Comparison of ENCODE assay signal across 18 cellular contexts in genomic region chr17:82055965-82056728, GRCh38.
"Had no signal": no experiment of that assay in that cellular context is flagged by ENCODE, and none has a peak within 500 bp of the region (broad histone marks: within the 10 kb centered on the region; RNA-seq: fewer than 3 reads in every experiment).

No MANE protein-coding gene starts in this region.

- H3K27ac ChIP-seq: breast epithelium, prostate gland, right lobe of liver, testis, upper lobe of right lung had no signal

- H3K36me3 Mint-ChIP-seq: natural killer cell had no signal

- H3K27me3 ChIP-seq: breast epithelium, right lobe of liver, testis, upper lobe of right lung had no signal

- H3K27ac Mint-ChIP-seq: activated CD4-positive, alpha-beta memory T cell treated with anti-CD3 and anti-CD28 coated beads for 36 hours; activated naive CD8-positive, alpha-beta T cell treated with anti-CD3 and anti-CD28 coated beads for 36 hours; activated T-cell treated with anti-CD3 and anti-CD28 coated beads, Interleukin-2, amount 50 U/mL, for 72 hours; natural killer cell had no signal

- DNase-seq: activated CD4-positive, alpha-beta memory T cell treated with anti-CD3 and anti-CD28 coated beads for 36 hours; activated gamma-delta T cell treated with Interleukin-2 at 50 U/mL for 16 hours; activated naive CD8-positive, alpha-beta T cell treated with anti-CD3 and anti-CD28 coated beads for 36 hours; activated T-cell treated with anti-CD3 and anti-CD28 coated beads, Interleukin-2, amount 50 U/mL, for 72 hours; aorta; hippocampal formation; natural killer cell; occipital lobe; stimulated activated CD8-positive, alpha-beta memory T cell treated with anti-CD3 and anti-CD28 coated beads, Interleukin-4, amount 100 ng/mL, for 48 hours; stimulated activated naive CD8-positive, alpha-beta T cell treated with anti-CD3 and anti-CD28 coated beads, Interleukin-15, amount 100 ng/mL, for 72 hours; testis; upper lobe of right lung had no signal

- H3K9me3 Mint-ChIP-seq: activated CD4-positive, alpha-beta memory T cell treated with anti-CD3 and anti-CD28 coated beads for 36 hours; activated naive CD8-positive, alpha-beta T cell treated with anti-CD3 and anti-CD28 coated beads for 36 hours; activated T-cell treated with anti-CD3 and anti-CD28 coated beads, Interleukin-2, amount 50 U/mL, for 72 hours; natural killer cell; stimulated activated naive CD8-positive, alpha-beta T cell treated with anti-CD3 and anti-CD28 coated beads, Interleukin-15, amount 100 ng/mL, for 72 hours had no signal

- H3K4me3 ChIP-seq: breast epithelium, mucosa of descending colon, prostate gland, right lobe of liver, testis, upper lobe of right lung had no signal

- H3K27me3 Mint-ChIP-seq: activated CD4-positive, alpha-beta memory T cell treated with anti-CD3 and anti-CD28 coated beads for 36 hours; activated naive CD8-positive, alpha-beta T cell treated with anti-CD3 and anti-CD28 coated beads for 36 hours; stimulated activated naive CD8-positive, alpha-beta T cell treated with anti-CD3 and anti-CD28 coated beads, Interleukin-15, amount 100 ng/mL, for 72 hours had no signal

- ATAC-seq: activated CD4-positive, CD25-positive, alpha-beta regulatory T cell treated with anti-CD3 and anti-CD28 coated beads, Interleukin-2, amount 50 U/mL, for 24 hours; activated T-cell treated with anti-CD3 and anti-CD28 coated beads, Interleukin-2, amount 50 U/mL, for 72 hours; esophagus mucosa; mucosa of descending colon; natural killer cell; stimulated activated naive CD8-positive, alpha-beta T cell treated with anti-CD3 and anti-CD28 coated beads, Interleukin-15, amount 100 ng/mL, for 72 hours; upper lobe of right lung had no signal

- H3K9me3 ChIP-seq: breast epithelium, mucosa of descending colon, prostate gland, right lobe of liver, testis, upper lobe of right lung had no signal

- H3K4me3 Mint-ChIP-seq: activated CD4-positive, alpha-beta memory T cell treated with anti-CD3 and anti-CD28 coated beads for 36 hours; activated naive CD8-positive, alpha-beta T cell treated with anti-CD3 and anti-CD28 coated beads for 36 hours; activated T-cell treated with anti-CD3 and anti-CD28 coated beads, Interleukin-2, amount 50 U/mL, for 72 hours; natural killer cell; stimulated activated naive CD8-positive, alpha-beta T cell treated with anti-CD3 and anti-CD28 coated beads, Interleukin-15, amount 100 ng/mL, for 72 hours had no signal
